16 cellular contexts compared by ENCODE assay signal in genomic region chr10:72952901-72953223, GRCh38. TPM values are rescaled to one million over a fixed set of nuclear protein-coding genes. Genes with fewer than 3 reads are reported as not detected.
"Had no signal": no experiment of that assay in that cellular context is flagged by ENCODE, and none has a peak within 500 bp of the region (broad histone marks: within the 10 kb centered on the region; RNA-seq: fewer than 3 reads in every experiment).

No MANE protein-coding gene starts in this region.

- H3K9me3 Mint-ChIP-seq: activated CD4-positive, alpha-beta memory T cell treated with anti-CD3 and anti-CD28 coated beads for 36 hours; immature natural killer cell; natural killer cell; T-helper 2 cell treated with Interferon-gamma antibody and Interleukin-4, amounts not matched to agents 5 μg/mL and 100 μg/mL, for 36 hours had no signal

- ATAC-seq: natural killer cell had no signal

- H3K36me3 ChIP-seq: esophagus muscularis mucosa had no signal

- H3K4me3 ChIP-seq: esophagus muscularis mucosa, skin epidermis had no signal

- H3K9me3 ChIP-seq: esophagus muscularis mucosa had no signal

- H3K4me1 Mint-ChIP-seq: immature natural killer cell, natural killer cell had no signal

- H3K27ac ChIP-seq: esophagus muscularis mucosa, skin epidermis had no signal

- H3K27ac Mint-ChIP-seq: activated CD4-positive, alpha-beta memory T cell treated with anti-CD3 and anti-CD28 coated beads for 36 hours; activated naive CD8-positive, alpha-beta T cell; immature natural killer cell; natural killer cell; T-helper 2 cell treated with Interferon-gamma antibody and Interleukin-4, amounts not matched to agents 5 μg/mL and 100 μg/mL, for 36 hours had no signal

- H3K36me3 Mint-ChIP-seq: activated CD4-positive, alpha-beta memory T cell treated with anti-CD3 and anti-CD28 coated beads for 36 hours; activated naive CD8-positive, alpha-beta T cell; immature natural killer cell; natural killer cell had no signal

- DNase-seq: activated CD4-positive, alpha-beta memory T cell treated with anti-CD3 and anti-CD28 coated beads for 36 hours; activated CD4-positive, alpha-beta T cell treated with anti-CD3 and anti-CD28 coated beads for 1 hour; activated gamma-delta T cell; activated T-cell treated with anti-CD3 and anti-CD28 coated beads, Interleukin-2, amount 50 U/mL, for 48 hours; immature natural killer cell; mammary epithelial cell; natural killer cell; occipital lobe had no signal

- H3K4me3 Mint-ChIP-seq: activated CD4-positive, alpha-beta memory T cell treated with anti-CD3 and anti-CD28 coated beads for 36 hours; activated naive CD8-positive, alpha-beta T cell; immature natural killer cell; natural killer cell; T-helper 2 cell treated with Interferon-gamma antibody and Interleukin-4, amounts not matched to agents 5 μg/mL and 100 μg/mL, for 36 hours had no signal

RNA-seq across cellular contexts. Expression of gene PLA2G12B, which starts 1.7 kb away (rescaled TPM):
- total RNA-seq: activated CD4-positive, alpha-beta memory T cell treated with anti-CD3 and anti-CD28 coated beads for 36 hours; cerebellum; esophagus muscularis mucosa; fibroblast of villous mesenchyme; mammary epithelial cell; mucosa of gallbladder; natural killer cell; occipital lobe; urinary bladder had no signal
- polyA plus RNA-seq: immature natural killer cell, mammary epithelial cell, urinary bladder had no signal

RNA-seq across cellular contexts. Expression of gene OIT3, which starts 59.3 kb away (rescaled TPM):
- total RNA-seq: activated CD4-positive, alpha-beta memory T cell treated with anti-CD3 and anti-CD28 coated beads for 36 hours; esophagus muscularis mucosa; natural killer cell had no signal
- polyA plus RNA-seq: immature natural killer cell, mammary epithelial cell had no signal
